8 cellular contexts compared by ENCODE assay signal in genomic region chr6:133977983-133978895, GRCh38. TPM values are rescaled to one million over a fixed set of nuclear protein-coding genes. Genes with fewer than 3 reads are reported as not detected.
DNase-seq lines count a peak whose midpoint lies in the region; ATAC-seq, FAIRE-seq and TF ChIP-seq lines count a peak whose summit lies in the region.

No MANE protein-coding gene starts in this region.

- no peak for FAIRE-seq in HepG2 (lab: Jason Lieb, UNC)

- TF ChIP-seq CTCF in right lobe of liver (IDR thresholded peaks at IDR 0.05) (no peak), HepG2 (CRISPR knock-in tag; IDR thresholded peaks at IDR 0.05) (no peak)

- no peak overlapping the region for H3K4me3 ChIP-seq in right lobe of liver
- H3K4me3 ChIP-seq in HepG2 (replicated peaks in 1 of 3; ENCODE audit: insufficient read depth in 1 of 3, low read depth in 2 of 3, low read length in 3 of 3) = no peak overlapping the region
- H3K4me3 ChIP-seq in aorta (ENCODE audit: low read length in 2 of 2) = no peak overlapping the region

- no peak for TF ChIP-seq RAD21 in HepG2 (CRISPR knock-in tag; IDR thresholded peaks at IDR 0.05)

- H3K4me1 ChIP-seq in right lobe of liver (peaks cover 0 to 9% (median 0%) of the 10 kb centered on the region in 4 donors), HepG2 (ENCODE audit: insufficient read depth, low read length) (peaks cover 7% of the 10 kb centered on the region; the same call in 1 of the 2 replicates), aorta (ENCODE audit: control insufficient read depth in 1 of 2, insufficient read depth in 2 of 2, low read length in 2 of 2) (peaks cover 3 to 11% of the 10 kb centered on the region in 2 donors)

- no TSS peak for BruUV-seq in HepG2 (replicated peaks; lab: Mats Ljungman, UMichigan)

- H3K36me3 ChIP-seq in right lobe of liver (peaks cover 0 to 24% (median 0%) of the 10 kb centered on the region in 4 donors), HepG2 (replicated peaks in 1 of 2; ENCODE audit: control insufficient read depth in 1 of 2, insufficient read depth in 2 of 2, low read length in 2 of 2) (peaks cover 2 to 9% of the 10 kb centered on the region in 2 experiments; a peak in 2 of 5 replicates), aorta (ENCODE audit: control insufficient read depth in 1 of 2, insufficient read depth in 2 of 2, low read length in 1 of 2) (no peaks in the 10 kb centered on the region)

- H3K4me2 ChIP-seq in HepG2 (ENCODE audit: low read depth, low read length) = no peak overlapping the region

- H3K9ac ChIP-seq in HepG2 (ENCODE audit: insufficient read depth, low read depth, low read length) = no peak overlapping the region

- no peak for TF ChIP-seq POLR2A in right lobe of liver (IDR thresholded peaks at IDR 0.05)
- TF ChIP-seq POLR2A in HepG2 (IDR thresholded peaks at IDR 0.05; ENCODE audit: insufficient read depth in 1 of 2, low read depth in 2 of 2, low read length in 2 of 2) = no peak

- DNase-seq in right lobe of liver (no peak), HepG2 (ENCODE audit: low spot score) (no peak), NCI-H774 (lab: John Stamatoyannopoulos, UW) (peak; percentile 37), fibroblast of peridontal ligament (ENCODE audit: extremely low read depth) (peak; percentile 82), aorta (no peak), NCI-H1092 (lab: John Stamatoyannopoulos, UW) (no peak), HPDE6-E6E7 (ENCODE audit: extremely low spot score) (no peak)
- DNase-seq in activated naive CD4-positive, alpha-beta T cell (lab: John Stamatoyannopoulos, UW) = no peak

- WGBS in right lobe of liver (ENCODE audit: insufficient coverage, low coverage, low lambda C conversion rate, missing lambda C conversion rate) = 45% methylated on average over 2 of the region's 2 CpGs
- 91% methylated on average over 2 of the region's 2 CpGs for WGBS in HepG2 (ENCODE audit: low lambda C conversion rate)
- WGBS in aorta, 2 donors = 19 to 22% methylated on average over 2 of the region's 2 CpGs

- TF ChIP-seq EP300 in HepG2 (IDR thresholded peaks at IDR 0.05; ENCODE audit: low read depth in 2 of 2, low read length in 2 of 2) (no peak), HepG2 (CRISPR knock-in tag; IDR thresholded peaks at IDR 0.05; ENCODE audit: borderline replicate concordance) (no peak)

- H2AFZ ChIP-seq in HepG2 (ENCODE audit: low read length) = no peak overlapping the region

- POLR2A ChIA-PET in HepG2 (lab: Yijun Ruan, JAX) = no interaction called here

- no peaks in the 10 kb centered on the region for H3K27me3 ChIP-seq in right lobe of liver
- no peaks in the 10 kb centered on the region for H3K27me3 ChIP-seq in HepG2 (ENCODE audit: control insufficient read depth in 1 of 2, insufficient read depth in 2 of 2, low read length in 2 of 2)
- no peaks in the 10 kb centered on the region for H3K27me3 ChIP-seq in aorta (ENCODE audit: control insufficient read depth in 1 of 2, insufficient read depth in 2 of 2, low read length in 1 of 2)

- no peaks in the 10 kb centered on the region for H3K9me3 ChIP-seq in right lobe of liver
- no peaks in the 10 kb centered on the region for H3K9me3 ChIP-seq in HepG2 (ENCODE audit: low read length)
- H3K9me3 ChIP-seq in aorta (ENCODE audit: control insufficient read depth, low read length) = no peaks in the 10 kb centered on the region

- 0 out of 2 replicates have a peak, but pooled peaks cover 3% of the 10 kb centered on the region for H4K20me1 ChIP-seq in HepG2 (ENCODE audit: insufficient read depth, low read length)

- peak; percentile 40 to 59 (median 52) for ATAC-seq in right lobe of liver
- no peak for ATAC-seq in HepG2
- ATAC-seq in aorta (ENCODE audit: low FRiP score) = peak; percentile 60

- H3K27ac ChIP-seq in right lobe of liver (no peak overlapping the region), HepG2 (ENCODE audit: extremely low read length, insufficient read depth, low read length) (no peak overlapping the region), aorta (ENCODE audit: low read depth in 1 of 2, low read length in 2 of 2) (no peak overlapping the region)

- in situ Hi-C loops in HepG2 (cut with HindIII; ENCODE audit: extremely low pct_ligation_motif_present, low pct_unique_long_range_greater_than_20kb) = no loop called here

- CTCF ChIA-PET in HepG2 (lab: Yijun Ruan, JAX; ENCODE audit: low intra/inter-chr PET ratio, low total read pairs) = no interaction called here

- no peaks in the 10 kb centered on the region for H3K79me2 ChIP-seq in HepG2 (ENCODE audit: insufficient read depth, low read length)

- intact Hi-C loops in right lobe of liver (cut with DNase I) (loop anchor here in 1 of 2 donors (10.0 kb wide), 1 partner anchor 87 kb away; no protein-coding TSS in a partner anchor), HepG2 (cut with micrococcal nuclease; ENCODE audit: unreplicated experiment) (no loop called here), aorta (cut with DNase I) (no loop called here)

TF ChIP-seq in HepG2, 621 proteins besides CTCF, POLR2A, EP300 and RAD21 (continues in another document):
- TF ChIP-seq ZSCAN12 (CRISPR knock-in tag; IDR thresholded peaks at IDR 0.05) (no peak), MLX (CRISPR knock-in tag; IDR thresholded peaks at IDR 0.05) (no peak), DMAP1 (CRISPR knock-in tag; IDR thresholded peaks at IDR 0.05) (no peak), ZNF136 (CRISPR knock-in tag; IDR thresholded peaks at IDR 0.05; ENCODE audit: low read depth) (no peak), RFXANK (CRISPR knock-in tag; IDR thresholded peaks at IDR 0.05) (no peak), PAXIP1 (CRISPR knock-in tag; conservative IDR thresholded peaks at IDR 0.05) (no peak), MIER2 (CRISPR knock-in tag; IDR thresholded peaks at IDR 0.05) (no peak), SKI (IDR thresholded peaks at IDR 0.05; ENCODE audit: partially characterized antibody) (no peak)
- TF ChIP-seq, protein P1, sequence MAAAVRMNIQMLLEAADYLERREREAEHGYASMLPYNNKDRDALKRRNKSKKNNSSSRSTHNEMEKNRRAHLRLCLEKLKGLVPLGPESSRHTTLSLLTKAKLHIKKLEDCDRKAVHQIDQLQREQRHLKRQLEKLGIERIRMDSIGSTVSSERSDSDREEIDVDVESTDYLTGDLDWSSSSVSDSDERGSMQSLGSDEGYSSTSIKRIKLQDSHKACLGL (CRISPR knock-in tag; IDR thresholded peaks at IDR 0.05) = no peak

RNA-seq across cellular contexts. Expression of gene TBPL1, which starts 25.2 kb away (rescaled TPM):
- total RNA-seq in right lobe of liver (10 to 100 TPM in 2 of 6 experiments, 1 to 10 TPM in 4; 6.0 to 11.5 (median 9.4) TPM), HepG2 (2016; rRNA removed; fragmentation: Illumina TruSeq; extraction: Trizol) (39.3 and 47.7 TPM in 2 replicates), aorta (10 to 100 TPM; 21.3 to 21.7 TPM)
- 47.1 and 47.5 TPM in 2 replicates for total RNA-seq in HepG2 (2016; cell fraction: cytosol; rRNA removed; fragmentation: Illumina TruSeq; extraction: Trizol; ENCODE audit: low read depth)
- 38.0 and 46.0 TPM in 2 replicates for total RNA-seq in HepG2 (2016; cell fraction: insoluble cytoplasmic fraction; rRNA removed; fragmentation: Illumina TruSeq; extraction: Trizol)
- total RNA-seq in HepG2 (2016; cell fraction: membrane; rRNA removed; fragmentation: Illumina TruSeq; extraction: Trizol) = 75.7 and 77.8 TPM in 2 replicates
- total RNA-seq in HepG2 (2016; cell fraction: nucleus; rRNA removed; fragmentation: Illumina TruSeq; extraction: Trizol) = 22.3 and 25.5 TPM in 2 replicates
- polyA plus RNA-seq in HepG2 (2011; rRNA removed) (20.2 and 25.3 TPM in 2 replicates), aorta (10 to 100 TPM; 20.1 to 28.5 TPM)
- polyA plus RNA-seq in HepG2 (2011; cell fraction: cytosol; rRNA removed) = 10.7 and 14.1 TPM in 2 replicates
- polyA plus RNA-seq in HepG2 (2011; cell fraction: nucleus; rRNA removed) = 5.8 and 9.1 TPM in 2 replicates
- 22.0 and 27.1 TPM in 2 replicates for polyA plus RNA-seq in HepG2 (2012)
- polyA plus RNA-seq in HepG2 (2016; cell fraction: cytosol; fragmentation: Illumina TruSeq; extraction: Trizol; ENCODE audit: low read depth) = 37.3 and 45.6 TPM in 2 replicates
- polyA plus RNA-seq in HepG2 (2016; cell fraction: insoluble cytoplasmic fraction; fragmentation: Illumina TruSeq; extraction: Trizol; ENCODE audit: low read depth) = 57.8 and 60.3 TPM in 2 replicates
- polyA plus RNA-seq in HepG2 (2016; cell fraction: membrane; fragmentation: Illumina TruSeq; extraction: Trizol; ENCODE audit: low read depth) = 72.2 and 77.9 TPM in 2 replicates
- polyA plus RNA-seq in HepG2 (2016; cell fraction: nucleus; fragmentation: Illumina TruSeq; extraction: Trizol; ENCODE audit: insufficient read depth, low read depth) = 46.2 and 47.2 TPM in 2 replicates
- 4.1 and 10.0 TPM in 2 replicates for polyA minus RNA-seq in HepG2 (2011; rRNA and poly(A)+ RNA removed; ENCODE audit: low replicate concordance)
- 13.8 and 17.3 TPM in 2 replicates for polyA minus RNA-seq in HepG2 (2011; cell fraction: cytosol; rRNA and poly(A)+ RNA removed)
- 9.4 and 10.9 TPM in 2 replicates for polyA minus RNA-seq in HepG2 (2011; cell fraction: nucleus; rRNA and poly(A)+ RNA removed)

Comparison
In these comparisons a context has a peak if more than half of its experiments do, and no peak if none do; other contexts are left out.
1. DNase-seq: peak in NCI-H774 (single experiment) and fibroblast of peridontal ligament (single experiment); none in right lobe of liver (0 of 3), HepG2 (single experiment), aorta (0 of 2), NCI-H1092 (single experiment), activated naive CD4-positive, alpha-beta T cell (0 of 4) and HPDE6-E6E7 (single experiment).